ENCODE assay signal across 24 cellular contexts in the genomic region with DNA sequence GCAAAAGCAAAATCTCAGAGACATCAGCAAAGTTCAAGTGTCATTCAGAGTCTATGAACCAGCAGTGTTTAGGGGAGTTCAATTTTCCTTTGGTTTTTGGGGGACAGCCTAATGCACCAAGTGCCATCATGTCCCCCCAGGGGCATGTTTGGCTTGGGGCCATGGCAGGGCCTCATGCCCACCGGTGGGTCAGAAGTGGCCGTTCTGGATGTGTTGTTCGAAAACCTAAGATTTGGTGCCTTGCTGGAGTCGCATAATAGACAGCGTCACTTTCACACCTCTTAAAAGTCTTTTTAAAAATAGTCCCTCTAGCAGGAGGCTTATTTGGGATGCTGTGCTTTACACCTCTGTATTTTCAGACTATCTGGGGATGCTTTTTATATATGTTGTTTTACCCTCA.
"Had no signal": no experiment of that assay in that cellular context is flagged by ENCODE, and none has a peak within 500 bp of the region (broad histone marks: within the 10 kb centered on the region; RNA-seq: fewer than 3 reads in every experiment).

No MANE protein-coding gene starts in this region.

- H3K27ac Mint-ChIP-seq: dendritic cell treated with granulocyte-macrophage colony-stimulating factor and Interleukin-4, amounts not matched to agents 40 ng/mL and 50 ng/mL, for 4 days; effector memory CD8-positive, alpha-beta T cell; endodermal cell had no signal

- H3K4me1 Mint-ChIP-seq: endodermal cell had no signal

- H3K27ac ChIP-seq: colonic mucosa, coronary artery, epithelial cell of prostate, esophagus squamous epithelium, foreskin keratinocyte, gastrocnemius medialis, gastroesophageal sphincter, heart left ventricle, heart right ventricle, hepatocyte had no signal

- H3K4me1 ChIP-seq: colonic mucosa, esophagus squamous epithelium, foreskin keratinocyte, gastrocnemius medialis, gastroesophageal sphincter, heart left ventricle, heart right ventricle had no signal

- H3K9me3 ChIP-seq: colonic mucosa, gastrocnemius medialis had no signal

- H2AFZ ChIP-seq: hepatocyte had no signal

- H3K4me3 Mint-ChIP-seq: dendritic cell treated with granulocyte-macrophage colony-stimulating factor and Interleukin-4, amounts not matched to agents 40 ng/mL and 50 ng/mL, for 4 days; effector memory CD8-positive, alpha-beta T cell; endodermal cell had no signal

- H3K36me3 ChIP-seq: colonic mucosa, esophagus squamous epithelium, gastrocnemius medialis, gastroesophageal sphincter, heart left ventricle, heart right ventricle had no signal

- H3K27me3 ChIP-seq: colonic mucosa, esophagus squamous epithelium, foreskin keratinocyte had no signal

- ATAC-seq: effector memory CD8-positive, alpha-beta T cell; esophagus mucosa; foreskin keratinocyte; gastrocnemius medialis; gastroesophageal sphincter; heart left ventricle; heart right ventricle had no signal

- H3K4me3 ChIP-seq: colonic mucosa, coronary artery, dorsolateral prefrontal cortex, esophagus squamous epithelium, gastrocnemius medialis, gastroesophageal sphincter, heart left ventricle, heart right ventricle, hepatocyte had no signal

- H3K79me2 ChIP-seq: hepatocyte had no signal

- H3K4me2 ChIP-seq: hepatocyte had no signal

- H3K27me3 Mint-ChIP-seq: dendritic cell treated with granulocyte-macrophage colony-stimulating factor and Interleukin-4, amounts not matched to agents 40 ng/mL and 50 ng/mL, for 4 days had no signal

- DNase-seq: colonic mucosa; cortex of kidney; dermis blood vessel endothelial cell; dorsolateral prefrontal cortex; effector CD4-positive, alpha-beta T cell; effector CD8-positive, alpha-beta T cell; effector memory CD4-positive, alpha-beta T cell; effector memory CD8-positive, alpha-beta T cell; endodermal cell; erythroblast; esophagus squamous epithelium; foreskin fibroblast; foreskin keratinocyte; foreskin melanocyte; gastrocnemius medialis; head of caudate nucleus; heart left ventricle; heart right ventricle had no signal
